19 cellular contexts compared by ENCODE assay signal in the genomic region with DNA sequence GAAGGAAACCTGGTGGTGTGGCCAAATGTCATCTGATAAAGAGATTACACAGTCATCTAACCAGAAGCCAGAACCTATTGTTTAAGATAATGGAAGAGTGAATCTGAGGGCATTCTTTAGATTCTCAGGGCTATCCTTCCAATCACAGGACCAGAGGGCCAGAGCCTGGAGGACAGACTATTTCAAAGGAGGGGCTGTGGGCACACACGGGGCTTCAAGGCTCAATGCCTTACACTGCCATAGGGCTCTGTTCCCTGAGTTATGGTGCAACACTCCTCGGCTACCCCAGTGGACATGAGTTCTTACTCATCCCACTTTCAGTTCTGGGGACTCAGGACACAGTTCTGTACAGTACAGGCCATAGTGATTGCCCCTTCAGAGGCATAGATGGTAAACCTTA.
DNase-seq lines count a peak whose midpoint lies in the region; ATAC-seq lines count a peak whose summit lies in the region.
"Had no signal": no experiment of that assay in that cellular context is flagged by ENCODE, and none has a peak within 500 bp of the region (broad histone marks: within the 10 kb centered on the region; RNA-seq: fewer than 3 reads in every experiment).

No MANE protein-coding gene starts in this region.

- intact Hi-C loops in naive thymus-derived CD4-positive, alpha-beta T cell (cut with micrococcal nuclease): no loop called here

- CTCF ChIA-PET in naive thymus-derived CD4-positive, alpha-beta T cell (lab: Charles Lee): no interaction called here

- H3K9me3 ChIP-seq in naive thymus-derived CD4-positive, alpha-beta T cell (ENCODE audit: control insufficient read depth in 2 of 3, low read length in 3 of 3): no peaks in the 10 kb centered on the region
- H3K9me3 ChIP-seq: BLaER1 treated with 17β-estradiol and CSF1 and Interleukin-3, amounts not matched to agents 10 nM and 100 nM had no signal

- no peaks in the 10 kb centered on the region for H3K4me1 Mint-ChIP-seq in naive thymus-derived CD4-positive, alpha-beta T cell
- H3K4me1 Mint-ChIP-seq in stimulated activated effector memory CD8-positive, alpha-beta T cell treated with anti-CD3 and anti-CD28 coated beads, Interleukin-12 subunit alpha, Interleukin-12 subunit beta, amount 100 ng/mL, for 72 hours: no peaks in the 10 kb centered on the region
- H3K4me1 Mint-ChIP-seq: B cell; CD4-positive, CD25-positive, alpha-beta regulatory T cell; CD8-positive, alpha-beta memory T cell had no signal

- peak; percentile 6 for ATAC-seq in naive thymus-derived CD4-positive, alpha-beta T cell
- peak; percentile 54 for ATAC-seq in stimulated activated effector memory CD8-positive, alpha-beta T cell treated with anti-CD3 and anti-CD28 coated beads, Interleukin-12 subunit alpha, Interleukin-12 subunit beta, amount 100 ng/mL, for 72 hours
- no peak for ATAC-seq in GM18867 (IDR thresholded peaks at IDR 0.05; ENCODE audit: unreplicated experiment)

- peaks cover 0 to 4% (median 0%) of the 10 kb centered on the region in 5 donors for H3K27me3 Mint-ChIP-seq in naive thymus-derived CD4-positive, alpha-beta T cell
- H3K27me3 Mint-ChIP-seq: CD4-positive, CD25-positive, alpha-beta regulatory T cell had no signal

- DNase-seq in ELF-1 (ENCODE audit: low read depth, low spot score) (peak; percentile 34), iPS-NIHi7 (ENCODE audit: extremely low spot score) (peak; percentile 15), Kasumi-1 (lab: John Stamatoyannopoulos, UW) (no peak), NCI-H1436 treated with DMSO at 0.1 percent for 48 hours (lab: John Stamatoyannopoulos, UW) (no peak)
- no peak for DNase-seq in naive thymus-derived CD4-positive, alpha-beta T cell
- DNase-seq in stimulated activated effector memory CD8-positive, alpha-beta T cell treated with anti-CD3 and anti-CD28 coated beads, Interleukin-12 subunit alpha, Interleukin-12 subunit beta, amount 100 ng/mL, for 72 hours (ENCODE audit: low spot score in 2 of 2): no peak
- DNase-seq: 8988T; CD4-positive, CD25-positive, alpha-beta regulatory T cell; CD8-positive, alpha-beta memory T cell; COR-L47; DMS 273 treated with DMSO at 0.1 percent for 48 hours; DMS53; DND-41; EL; H9; IMR-90 had no signal

- H3K27ac ChIP-seq in naive thymus-derived CD4-positive, alpha-beta T cell (ENCODE audit: low read depth, low read length): no peak overlapping the region
- H3K27ac ChIP-seq: BLaER1 treated with 17β-estradiol and CSF1 and Interleukin-3, amounts not matched to agents 10 nM and 100 nM had no signal

- no peaks in the 10 kb centered on the region for H3K36me3 Mint-ChIP-seq in naive thymus-derived CD4-positive, alpha-beta T cell
- no peaks in the 10 kb centered on the region for H3K36me3 Mint-ChIP-seq in stimulated activated effector memory CD8-positive, alpha-beta T cell treated with anti-CD3 and anti-CD28 coated beads, Interleukin-12 subunit alpha, Interleukin-12 subunit beta, amount 100 ng/mL, for 72 hours
- H3K36me3 Mint-ChIP-seq: CD4-positive, CD25-positive, alpha-beta regulatory T cell; CD8-positive, alpha-beta memory T cell had no signal

- no peaks in the 10 kb centered on the region for H3K27me3 ChIP-seq in naive thymus-derived CD4-positive, alpha-beta T cell (ENCODE audit: control insufficient read depth in 2 of 2, insufficient read depth in 2 of 2, low read length in 2 of 2)
- H3K27me3 ChIP-seq: BLaER1 treated with 17β-estradiol and CSF1 and Interleukin-3, amounts not matched to agents 10 nM and 100 nM had no signal

- H3K36me3 ChIP-seq in naive thymus-derived CD4-positive, alpha-beta T cell (ENCODE audit: control insufficient read depth in 2 of 3, insufficient read depth in 3 of 3, low read length in 3 of 3): no peaks in the 10 kb centered on the region
- H3K36me3 ChIP-seq: BLaER1 treated with 17β-estradiol and CSF1 and Interleukin-3, amounts not matched to agents 10 nM and 100 nM had no signal

- no peaks in the 10 kb centered on the region for H3K4me1 ChIP-seq in naive thymus-derived CD4-positive, alpha-beta T cell (ENCODE audit: control insufficient read depth in 2 of 2, insufficient read depth in 2 of 2, low read length in 2 of 2)
- H3K4me1 ChIP-seq: BLaER1 treated with 17β-estradiol and CSF1 and Interleukin-3, amounts not matched to agents 10 nM and 100 nM had no signal

- POLR2A ChIA-PET in naive thymus-derived CD4-positive, alpha-beta T cell (lab: Charles Lee): no interaction called here

- no peak overlapping the region for H3K27ac Mint-ChIP-seq in naive thymus-derived CD4-positive, alpha-beta T cell
- H3K27ac Mint-ChIP-seq in stimulated activated effector memory CD8-positive, alpha-beta T cell treated with anti-CD3 and anti-CD28 coated beads, Interleukin-12 subunit alpha, Interleukin-12 subunit beta, amount 100 ng/mL, for 72 hours: peak overlapping the region; percentile 29
- H3K27ac Mint-ChIP-seq: B cell; CD8-positive, alpha-beta memory T cell; H9 had no signal

- H3K4me3 Mint-ChIP-seq in naive thymus-derived CD4-positive, alpha-beta T cell: no peak overlapping the region
- H3K4me3 Mint-ChIP-seq in stimulated activated effector memory CD8-positive, alpha-beta T cell treated with anti-CD3 and anti-CD28 coated beads, Interleukin-12 subunit alpha, Interleukin-12 subunit beta, amount 100 ng/mL, for 72 hours: no peak overlapping the region
- H3K4me3 Mint-ChIP-seq: B cell; CD4-positive, CD25-positive, alpha-beta regulatory T cell; CD8-positive, alpha-beta memory T cell; H9 had no signal

- no peaks in the 10 kb centered on the region for H3K9me3 Mint-ChIP-seq in naive thymus-derived CD4-positive, alpha-beta T cell
- no peaks in the 10 kb centered on the region for H3K9me3 Mint-ChIP-seq in stimulated activated effector memory CD8-positive, alpha-beta T cell treated with anti-CD3 and anti-CD28 coated beads, Interleukin-12 subunit alpha, Interleukin-12 subunit beta, amount 100 ng/mL, for 72 hours
- H3K9me3 Mint-ChIP-seq: CD8-positive, alpha-beta memory T cell; H9 had no signal

- H3K4me3 ChIP-seq in naive thymus-derived CD4-positive, alpha-beta T cell (ENCODE audit: low read length): no peak overlapping the region
- H3K4me3 ChIP-seq: BLaER1 treated with 17β-estradiol and CSF1 and Interleukin-3, amounts not matched to agents 10 nM and 100 nM had no signal

Comparison
In these comparisons a context has a peak if more than half of its experiments do, and no peak if none do; other contexts are left out.
1. DNase-seq: peak in ELF-1 (single experiment) and iPS-NIHi7 (single experiment); none in naive thymus-derived CD4-positive, alpha-beta T cell (0 of 9), stimulated activated effector memory CD8-positive, alpha-beta T cell treated with anti-CD3 and anti-CD28 coated beads, Interleukin-12 subunit alpha, Interleukin-12 subunit beta, amount 100 ng/mL, for 72 hours (0 of 2), Kasumi-1 (0 of 2) and NCI-H1436 treated with DMSO at 0.1 percent for 48 hours (single experiment).